9 cellular contexts compared by ENCODE assay signal in the genomic region with DNA sequence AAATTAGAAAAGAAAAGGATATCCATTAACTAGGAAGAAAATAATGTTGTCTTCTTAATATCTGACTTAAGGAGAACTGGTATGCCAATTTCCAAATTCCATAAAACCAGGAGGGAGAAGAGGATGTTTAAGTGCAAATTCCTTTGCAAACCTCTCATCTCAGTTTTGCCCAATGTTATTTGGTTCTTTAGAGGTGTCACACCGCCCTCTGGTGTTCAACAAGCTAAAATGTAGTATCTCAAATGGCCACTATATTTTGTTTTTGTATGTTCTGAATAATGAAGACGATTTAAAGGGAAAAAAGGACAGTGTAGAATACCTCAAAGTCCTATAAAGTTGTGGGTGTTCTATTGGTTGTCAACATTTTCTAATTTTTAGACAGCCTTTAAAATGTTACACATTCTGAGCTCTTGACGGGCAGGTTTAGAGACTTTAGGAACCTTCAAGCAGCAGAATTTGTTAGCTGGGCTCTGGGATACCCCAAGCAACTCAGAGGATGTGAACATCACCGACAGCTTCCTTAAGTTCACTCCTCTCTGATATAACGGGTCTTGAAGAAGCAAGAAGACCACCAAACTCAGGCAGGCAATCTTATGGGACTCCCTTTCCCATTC.
A peak's percentile ranks its signal among the peaks of the same experiment; 100 is the strongest.
DNase-seq lines count a peak whose midpoint lies in the region; ATAC-seq and TF ChIP-seq lines count a peak whose summit lies in the region.
"Had no signal": no experiment of that assay in that cellular context is flagged by ENCODE, and none has a peak within 500 bp of the region (broad histone marks: within the 10 kb centered on the region; RNA-seq: fewer than 3 reads in every experiment).

No MANE protein-coding gene starts in this region.

- no peak for ATAC-seq in HG03439 (IDR thresholded peaks at IDR 0.05; ENCODE audit: unreplicated experiment)

- no peaks in the 10 kb centered on the region for H3K9me3 ChIP-seq in WERI-Rb-1 (ENCODE audit: severe bottlenecking)
- H3K9me3 ChIP-seq: BLaER1 had no signal

- DNase-seq in DMS 273 (lab: John Stamatoyannopoulos, UW; ENCODE audit: unreplicated experiment) (peak; percentile 86), DMS 273 treated with DMSO at 0.1 percent for 48 hours (lab: John Stamatoyannopoulos, UW) (no peak), H7 (peak; percentile 24), NCI-H1694 (lab: John Stamatoyannopoulos, UW) (peak; percentile 23), WERI-Rb-1 (peak; percentile 24), fibroblast of the aortic adventitia (ENCODE audit: low read depth) (peak; percentile 88), occipital lobe (lab: John Stamatoyannopoulos, UW) (peak; percentile 3)

- H3K36me3 ChIP-seq in H7 (replicated peaks; ENCODE audit: control insufficient read depth, insufficient read depth, low read length), result no peaks in the 10 kb centered on the region
- no peaks in the 10 kb centered on the region for H3K36me3 ChIP-seq in WERI-Rb-1
- H3K36me3 ChIP-seq: BLaER1 had no signal

- H3K4me3 ChIP-seq in H7 (ENCODE audit: insufficient read depth, low read depth, low read length), result no peak overlapping the region
- no peak overlapping the region for H3K4me3 ChIP-seq in WERI-Rb-1 (ENCODE audit: low read depth, low read length)
- H3K4me3 ChIP-seq in fibroblast of the aortic adventitia (ENCODE audit: low read depth, low read length), result no peak overlapping the region
- H3K4me3 ChIP-seq: BLaER1 had no signal

- H3K27ac ChIP-seq in WERI-Rb-1, result no peak overlapping the region
- H3K27ac ChIP-seq: BLaER1 had no signal

- H3K27me3 ChIP-seq in H7 (ENCODE audit: control insufficient read depth, insufficient read depth, low read length) (no peaks in the 10 kb centered on the region), WERI-Rb-1 (ENCODE audit: insufficient read depth, low read depth, severe bottlenecking) (peaks cover 32% of the 10 kb centered on the region)
- H3K27me3 ChIP-seq: BLaER1 had no signal

- TF ChIP-seq CTCF in WERI-Rb-1 (IDR thresholded peaks at IDR 0.05; ENCODE audit: low read depth, low read length) (0 out of 2 replicates have a peak, but pooled peaks have one; percentile 36), fibroblast of the aortic adventitia (IDR thresholded peaks at IDR 0.05; ENCODE audit: insufficient read depth, low read length) (peak; percentile 67)
